ENCODE assay signal across 20 cellular contexts in the genomic region with DNA sequence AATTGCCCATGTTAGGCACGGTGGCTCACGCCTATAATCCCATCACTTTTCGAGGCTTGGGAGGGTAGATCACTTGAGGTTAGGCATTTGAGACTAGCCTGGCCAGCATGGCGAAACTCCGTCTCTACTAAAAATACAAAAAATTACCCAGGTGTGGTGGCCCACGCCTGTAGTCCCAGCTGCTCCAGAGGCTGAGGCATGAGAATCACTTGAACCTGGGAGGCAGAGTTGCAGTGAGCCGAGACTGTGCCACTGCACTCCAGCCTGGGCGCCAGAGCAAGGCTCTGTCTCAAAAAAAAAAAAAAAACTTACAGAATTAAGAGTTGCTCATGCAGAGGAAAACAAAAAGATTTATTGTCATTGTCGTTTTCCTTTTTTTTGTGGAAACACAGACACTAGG. TPM values are rescaled to one million over a fixed set of nuclear protein-coding genes. Genes with fewer than 3 reads are reported as not detected.
DNase-seq lines count a peak whose midpoint lies in the region; ATAC-seq and TF ChIP-seq lines count a peak whose summit lies in the region.
"Had no signal": no experiment of that assay in that cellular context is flagged by ENCODE, and none has a peak within 500 bp of the region (broad histone marks: within the 10 kb centered on the region; RNA-seq: fewer than 3 reads in every experiment).

No MANE protein-coding gene starts in this region.

- no peaks in the 10 kb centered on the region for H3K9me3 ChIP-seq in CD4-positive, alpha-beta memory T cell (ENCODE audit: control insufficient read depth in 1 of 2, low read length in 2 of 2)
- no peaks in the 10 kb centered on the region for H3K9me3 ChIP-seq in stomach
- H3K9me3 ChIP-seq: A549 had no signal

- H3K4me1 Mint-ChIP-seq in CD4-positive, alpha-beta memory T cell: peaks cover 38 to 63% (median 49%) of the 10 kb centered on the region in 4 donors
- peaks cover 21% of the 10 kb centered on the region for H3K4me1 Mint-ChIP-seq in activated T-helper 17 cell treated with anti-CD3 and anti-CD28 coated beads, Interleukin-2, amount 50 U/mL, for 72 hours

- no peak for TF ChIP-seq EP300 in stomach (IDR thresholded peaks at IDR 0.05)

- no peak for TF ChIP-seq POLR2A in stomach (IDR thresholded peaks at IDR 0.05)

- no peaks in the 10 kb centered on the region for H3K9me3 Mint-ChIP-seq in CD4-positive, alpha-beta memory T cell
- H3K9me3 Mint-ChIP-seq in activated T-helper 17 cell treated with anti-CD3 and anti-CD28 coated beads, Interleukin-2, amount 50 U/mL, for 72 hours: no peaks in the 10 kb centered on the region
- H3K9me3 Mint-ChIP-seq: HFFc6 had no signal

- peak overlapping the region in 4 of 7 donors; percentile 53 to 91 (median 80) for H3K27ac Mint-ChIP-seq in CD4-positive, alpha-beta memory T cell
- H3K27ac Mint-ChIP-seq in activated T-helper 17 cell treated with anti-CD3 and anti-CD28 coated beads, Interleukin-2, amount 50 U/mL, for 72 hours: peak overlapping the region; percentile 46
- H3K27ac Mint-ChIP-seq: HFFc6 had no signal

- H3K4me1 ChIP-seq in CD4-positive, alpha-beta memory T cell (ENCODE audit: insufficient read depth, low read length): peaks cover 50% of the 10 kb centered on the region
- H3K4me1 ChIP-seq in stomach: peaks cover 16 to 43% (median 33%) of the 10 kb centered on the region in 4 donors

- intact Hi-C loops in CD4-positive, alpha-beta memory T cell (cut with micrococcal nuclease): no loop called here
- intact Hi-C loops in stomach (cut with DNase I; ENCODE audit: low total_unique reads): no loop called here

- CTCF ChIA-PET in CD4-positive, alpha-beta memory T cell (lab: Charles Lee; ENCODE audit: partially characterized antibody): interaction anchor here (3.9 kb wide), 1 partner anchor 12 kb away, joined by 78 read pairs; no protein-coding TSS in a partner anchor

- 84 to 93% (median 89%) methylated on average over 9 of the region's 9 CpGs for WGBS in stomach, 5 donors

- no peaks in the 10 kb centered on the region for H3K36me3 ChIP-seq in CD4-positive, alpha-beta memory T cell (ENCODE audit: insufficient read depth, low read length)
- H3K36me3 ChIP-seq in stomach: peaks cover 4 to 6% (median 5%) of the 10 kb centered on the region in 4 donors

- no peaks in the 10 kb centered on the region for H3K27me3 Mint-ChIP-seq in CD4-positive, alpha-beta memory T cell
- no peaks in the 10 kb centered on the region for H3K27me3 Mint-ChIP-seq in activated T-helper 17 cell treated with anti-CD3 and anti-CD28 coated beads, Interleukin-2, amount 50 U/mL, for 72 hours

- peak; percentile 42 for DNase-seq in activated effector memory CD4-positive, alpha-beta T cell treated with anti-CD3 and anti-CD28 coated beads, Interleukin-2, amount 50 U/mL, for 16 hours
- DNase-seq in activated effector memory CD4-positive, alpha-beta T cell treated with Interleukin-2 at 50 U/mL for 16 hours: no peak
- DNase-seq in CD4-positive, alpha-beta memory T cell: no peak
- DNase-seq in stomach (peak; percentile 4), T-helper 1 cell (no peak), coronary artery (ENCODE audit: low spot score) (no peak)
- DNase-seq: C1 segment of cervical spinal cord, DMS79 treated with DMSO at 0.1 percent for 48 hours, HFFc6, NCI-H1417, NCI-H187, NCI-H2227 treated with DMSO at 0.1 percent for 48 hours, NCI-H510A treated with DMSO at 0.1 percent for 48 hours, NCI-H774, OCI-M1, Right ventricle myocardium superior had no signal

- no peak overlapping the region for H3K4me3 ChIP-seq in CD4-positive, alpha-beta memory T cell (ENCODE audit: low read length in 2 of 2)
- H3K4me3 ChIP-seq in stomach (no peak overlapping the region), coronary artery (no peak overlapping the region)
- H3K4me3 ChIP-seq: A549 had no signal

- TF ChIP-seq CTCF in stomach (IDR thresholded peaks at IDR 0.05) (no peak), coronary artery (IDR thresholded peaks at IDR 0.05) (no peak)

- no peak overlapping the region for H3K4me3 Mint-ChIP-seq in CD4-positive, alpha-beta memory T cell
- no peak overlapping the region for H3K4me3 Mint-ChIP-seq in activated T-helper 17 cell treated with anti-CD3 and anti-CD28 coated beads, Interleukin-2, amount 50 U/mL, for 72 hours
- H3K4me3 Mint-ChIP-seq: HFFc6 had no signal

- H3K36me3 Mint-ChIP-seq in CD4-positive, alpha-beta memory T cell: peaks cover 4 to 20% of the 10 kb centered on the region in 2 donors
- H3K36me3 Mint-ChIP-seq in activated T-helper 17 cell treated with anti-CD3 and anti-CD28 coated beads, Interleukin-2, amount 50 U/mL, for 72 hours (ENCODE audit: low read depth): peaks cover 37% of the 10 kb centered on the region

- POLR2A ChIA-PET in CD4-positive, alpha-beta memory T cell (lab: Charles Lee; ENCODE audit: partially characterized antibody): interaction anchor here (1.3 to 4.7 kb wide), 2 partner anchors 25 to 121 kb away, joined by 3 to 154 read pairs; a partner anchor contains a TSS

- H3K27me3 ChIP-seq in CD4-positive, alpha-beta memory T cell (ENCODE audit: insufficient read depth, low read length): no peaks in the 10 kb centered on the region
- H3K27me3 ChIP-seq in stomach: no peaks in the 10 kb centered on the region

- no peak overlapping the region for H3K27ac ChIP-seq in CD4-positive, alpha-beta memory T cell (ENCODE audit: low read depth, low read length)
- peak overlapping the region in 1 of 5 donors; percentile 97 for H3K27ac ChIP-seq in stomach
- no peak overlapping the region for H3K27ac ChIP-seq in coronary artery
- H3K27ac ChIP-seq: KMS-11 had no signal

- no peak for ATAC-seq in activated T-helper 17 cell treated with anti-CD3 and anti-CD28 coated beads, Interleukin-2, amount 50 U/mL, for 72 hours (replicated peaks)
- ATAC-seq: A549 had no signal

RNA-seq across cellular contexts. Expression of a gene that starts 3.4 kb away (rescaled TPM):
- 10 to 100 TPM; 53.1 to 56.3 TPM for total RNA-seq in CD4-positive, alpha-beta memory T cell
- 100 to 1,000 TPM in 1 of 2 donors, 10 to 100 TPM in 1; 96.4 to 135 TPM for polyA plus RNA-seq in CD4-positive, alpha-beta memory T cell
- total RNA-seq in activated T-helper 17 cell treated with anti-CD3 and anti-CD28 coated beads, Interleukin-2, amount 50 U/mL, for 72 hours: 100 to 1,000 TPM in 1 of 2 donors, 10 to 100 TPM in 1; 66.4 to 121 TPM
- total RNA-seq in stomach: 10 to 100 TPM in 4 of 5 donors, 1 to 10 TPM in 1; 3.8 to 79.7 (median 69.4) TPM
- polyA plus RNA-seq in stomach: 10 to 100 TPM; 58.0 to 75.6 (median 62.3) TPM

RNA-seq across cellular contexts. Expression of a gene that starts 29.3 kb away (rescaled TPM):
- 10 to 100 TPM; 17.5 to 18.4 TPM for total RNA-seq in CD4-positive, alpha-beta memory T cell
- 1 to 10 TPM; 2.9 TPM for polyA plus RNA-seq in CD4-positive, alpha-beta memory T cell
- total RNA-seq in activated T-helper 17 cell treated with anti-CD3 and anti-CD28 coated beads, Interleukin-2, amount 50 U/mL, for 72 hours: 10 to 100 TPM in 1 of 2 donors, 1 to 10 TPM in 1; 5.8 to 10.2 TPM
- 1 to 10 TPM in 4 of 5 donors, under 1 TPM in 1; 0.29 to 9.3 (median 3.3) TPM for total RNA-seq in stomach
- polyA plus RNA-seq in stomach: 1 to 10 TPM in 1 of 3 donors, under 1 TPM in 2; 0.68 to 1.6 (median 0.76) TPM
- total RNA-seq: HT-29 had no signal

RNA-seq across cellular contexts. Expression of a gene that starts 33.1 kb away (rescaled TPM):
- total RNA-seq in CD4-positive, alpha-beta memory T cell: 10 to 100 TPM; 74.4 to 79.4 TPM
- under 1 TPM; 0.10 to 0.65 TPM for polyA plus RNA-seq in CD4-positive, alpha-beta memory T cell
- 10 to 100 TPM in 1 of 2 donors, 1 to 10 TPM in 1; 2.1 to 11.3 TPM for total RNA-seq in activated T-helper 17 cell treated with anti-CD3 and anti-CD28 coated beads, Interleukin-2, amount 50 U/mL, for 72 hours
- 1,000 to 10,000 TPM in 1 of 5 donors, 100 to 1,000 TPM in 3, 10 to 100 TPM in 1; 90.2 to 7,510 (median 472) TPM for total RNA-seq in stomach
- 10 to 100 TPM in 1 of 3 donors, 1 to 10 TPM in 2; 6.5 to 11.9 (median 8.4) TPM for polyA plus RNA-seq in stomach

Comparison
In these comparisons a context has a peak if more than half of its experiments do, and no peak if none do; other contexts are left out.
1. DNase-seq: peak in activated effector memory CD4-positive, alpha-beta T cell treated with anti-CD3 and anti-CD28 coated beads, Interleukin-2, amount 50 U/mL, for 16 hours (single experiment) and stomach (single experiment); none in activated effector memory CD4-positive, alpha-beta T cell treated with Interleukin-2 at 50 U/mL for 16 hours (single experiment), CD4-positive, alpha-beta memory T cell (0 of 5), T-helper 1 cell (0 of 5) and coronary artery (single experiment).
2. RNA of a gene that starts 33.1 kb away (total RNA-seq): 90.2 to 7,510 TPM in stomach and 74.4 to 79.4 TPM in CD4-positive, alpha-beta memory T cell; 2.1 to 11.3 TPM in activated T-helper 17 cell treated with anti-CD3 and anti-CD28 coated beads, Interleukin-2, amount 50 U/mL, for 72 hours; every median in the first group is over 4 times any median in the second.